9 cellular contexts compared by ENCODE assay signal in genomic region chr11:72078477-72078876, GRCh38. TPM values are rescaled to one million over a fixed set of nuclear protein-coding genes. Genes with fewer than 3 reads are reported as not detected.
DNase-seq lines count a peak whose midpoint lies in the region; ATAC-seq and TF ChIP-seq lines count a peak whose summit lies in the region.
"Had no signal": no experiment of that assay in that cellular context is flagged by ENCODE, and none has a peak within 500 bp of the region (broad histone marks: within the 10 kb centered on the region; RNA-seq: fewer than 3 reads in every experiment).

No MANE protein-coding gene starts in this region.

- H3K9me2 ChIP-seq in PC-3 (replicated peaks; ENCODE audit: low read length) = no peaks in the 10 kb centered on the region

- H3K79me2 ChIP-seq in DND-41 (ENCODE audit: insufficient read depth, low read length) = peaks cover 66% of the 10 kb centered on the region
- peaks cover 66% of the 10 kb centered on the region for H3K79me2 ChIP-seq in PC-3 (ENCODE audit: low read length)

- POLR2A ChIA-PET in PC-3 (lab: Charles Lee; ENCODE audit: unreplicated experiment) = interaction anchor here (0.6 to 0.9 kb wide), 2 partner anchors 39 to 65 kb away, joined by 4 to 5 read pairs; no protein-coding TSS in a partner anchor

- no peak for TF ChIP-seq CTCF in DND-41 (IDR thresholded peaks at IDR 0.05; ENCODE audit: borderline replicate concordance, extremely low read depth, low read length, poor library complexity, severe bottlenecking)
- no peak for TF ChIP-seq CTCF in PC-3 (conservative IDR thresholded peaks at IDR 0.05; ENCODE audit: low read depth, low read length)
- no peak for TF ChIP-seq CTCF in endothelial cell (IDR thresholded peaks at IDR 0.05; ENCODE audit: unreplicated experiment)
- no peak for TF ChIP-seq CTCF in osteocyte (IDR thresholded peaks at IDR 0.05)

- H3K27me3 Mint-ChIP-seq in endothelial cell (ENCODE audit: unreplicated experiment) = peaks cover 8% of the 10 kb centered on the region
- H3K27me3 Mint-ChIP-seq in osteocyte (ENCODE audit: unreplicated experiment) = no peaks in the 10 kb centered on the region

- H3K27me3 ChIP-seq in DND-41 (ENCODE audit: insufficient read depth, low read length, poor library complexity) = no peaks in the 10 kb centered on the region
- no peaks in the 10 kb centered on the region for H3K27me3 ChIP-seq in PC-3 (ENCODE audit: low read length)

- H3K36me3 ChIP-seq in DND-41 (ENCODE audit: insufficient read depth, low read length) (peaks cover 20% of the 10 kb centered on the region), PC-3 (ENCODE audit: low read depth, low read length) (no peaks in the 10 kb centered on the region; the same call in 1 of the 2 replicates)

- H3K4me3 Mint-ChIP-seq in endothelial cell (ENCODE audit: unreplicated experiment) = peak overlapping the region; percentile 78
- peak overlapping the region; percentile 88 for H3K4me3 Mint-ChIP-seq in osteocyte (ENCODE audit: unreplicated experiment)

- H3K27ac Mint-ChIP-seq in endothelial cell (ENCODE audit: unreplicated experiment) (peak overlapping the region; percentile 87), osteocyte (ENCODE audit: unreplicated experiment) (peak overlapping the region; percentile 46)

- H3K9me3 Mint-ChIP-seq in endothelial cell (ENCODE audit: unreplicated experiment) (no peaks in the 10 kb centered on the region), osteocyte (ENCODE audit: unreplicated experiment) (no peaks in the 10 kb centered on the region)

- peak overlapping the region; percentile 38; the same call in 1 of the 2 replicates for H3K27ac ChIP-seq in DND-41 (ENCODE audit: low read length)
- peak overlapping the region; percentile 2; the same call in 1 of the 2 replicates for H3K27ac ChIP-seq in PC-3 (ENCODE audit: low read length)
- no peak overlapping the region for H3K27ac ChIP-seq in substantia nigra (ENCODE audit: low read depth, low read length, poor library complexity, severe bottlenecking)

- H3K36me3 Mint-ChIP-seq in endothelial cell (ENCODE audit: low read depth, unreplicated experiment) = peaks cover 4% of the 10 kb centered on the region
- peaks cover 4% of the 10 kb centered on the region for H3K36me3 Mint-ChIP-seq in osteocyte (ENCODE audit: unreplicated experiment)

- H2AFZ ChIP-seq in DND-41 (ENCODE audit: low read depth, low read length) (no peak overlapping the region), PC-3 (ENCODE audit: low read length) (peak overlapping the region; percentile 5)

- peak overlapping the region; percentile 95 for H3K4me2 ChIP-seq in DND-41 (ENCODE audit: insufficient read depth, low read length)
- H3K4me2 ChIP-seq in PC-3 (ENCODE audit: low read length) = peak overlapping the region; percentile 81

- DNase-seq in DND-41 (no peak), PC-3 (peak; percentile 49), endothelial cell (ENCODE audit: low spot score) (no peak), osteocyte (ENCODE audit: extremely low spot score, unreplicated experiment) (no peak), substantia nigra (lab: John Stamatoyannopoulos, UW) (no peak), NCI-H187 (lab: John Stamatoyannopoulos, UW) (no peak), NCI-H1436 (lab: John Stamatoyannopoulos, UW) (no peak)

- H4K20me1 ChIP-seq in DND-41 (ENCODE audit: insufficient read depth, low read length) (peaks cover 27% of the 10 kb centered on the region), PC-3 (ENCODE audit: low read length) (peaks cover 12% of the 10 kb centered on the region; the same call in 1 of the 2 replicates)

- BruUV-seq in PC-3 (replicated peaks; lab: Mats Ljungman, UMichigan) = TSS peak; percentile 31

- H3K4me1 ChIP-seq in DND-41 (ENCODE audit: insufficient read depth, low read length) = peaks cover 36% of the 10 kb centered on the region
- peaks cover 32% of the 10 kb centered on the region for H3K4me1 ChIP-seq in PC-3 (ENCODE audit: insufficient read depth, low read length)

- intact Hi-C loops in PC-3 (cut with micrococcal nuclease) = no loop called here

- H3K9ac ChIP-seq in DND-41 (ENCODE audit: low read depth, low read length) (peak overlapping the region; percentile 81; the same call in 1 of the 2 replicates), PC-3 (ENCODE audit: low read length) (peak overlapping the region; percentile 78)

- no peak for ATAC-seq in DND-41 (ENCODE audit: insufficient read depth, low read depth)
- ATAC-seq in PC-3 = no peak
- ATAC-seq in HG03135 (IDR thresholded peaks at IDR 0.05; ENCODE audit: unreplicated experiment) = no peak

- H3K4me3 ChIP-seq in DND-41 (ENCODE audit: low read depth in 1 of 2, low read length in 2 of 2) = peak overlapping the region in 1 of 2 experiments; percentile 96; a peak in 2 of 4 replicates
- H3K4me3 ChIP-seq in PC-3 (ENCODE audit: low read length) = peak overlapping the region; percentile 86

- no peaks in the 10 kb centered on the region for H3F3A ChIP-seq in PC-3 (ENCODE audit: low read length, unreplicated experiment)

- H3K4me1 Mint-ChIP-seq in endothelial cell (ENCODE audit: unreplicated experiment) = peaks cover 34% of the 10 kb centered on the region
- peaks cover 30% of the 10 kb centered on the region for H3K4me1 Mint-ChIP-seq in osteocyte (ENCODE audit: unreplicated experiment)

- CTCF ChIA-PET in PC-3 (lab: Charles Lee) = interaction anchor here (1.2 kb wide), 2 partner anchors 12 to 53 kb away, joined by 7 to 8 read pairs; no protein-coding TSS in a partner anchor

- no peaks in the 10 kb centered on the region for H3K9me3 ChIP-seq in DND-41 (ENCODE audit: insufficient read depth, low read length, severe bottlenecking)
- no peaks in the 10 kb centered on the region for H3K9me3 ChIP-seq in PC-3 (ENCODE audit: low read length)

RNA-seq across cellular contexts. Expression of gene NUMA1, which starts 1.9 kb away (rescaled TPM):
- total RNA-seq in PC-3 (2014; rRNA removed) = 145 and 202 TPM in 2 replicates
- total RNA-seq in endothelial cell (ENCODE audit: unreplicated experiment) = 173 TPM
- total RNA-seq in osteocyte = 238 and 247 TPM in 2 replicates

RNA-seq across cellular contexts. Expression of gene LRRC51, which starts 2.2 kb away (rescaled TPM):
- 5.8 and 6.6 TPM in 2 replicates for total RNA-seq in PC-3 (2014; rRNA removed)
- 5.8 TPM for total RNA-seq in endothelial cell (ENCODE audit: unreplicated experiment)
- total RNA-seq in osteocyte = 9.1 and 10.9 TPM in 2 replicates

RNA-seq across cellular contexts. Expression of gene LAMTOR1, which starts 24.6 kb away (rescaled TPM):
- total RNA-seq in PC-3 (2014; rRNA removed) (160 and 169 TPM in 2 replicates), endothelial cell (ENCODE audit: unreplicated experiment) (105 TPM), osteocyte (95.4 and 96.8 TPM in 2 replicates)

RNA-seq across cellular contexts. Expression of gene TOMT, which starts 27.2 kb away (rescaled TPM):
- total RNA-seq in PC-3 (2014; rRNA removed) (not detected in 2 replicates), endothelial cell (ENCODE audit: unreplicated experiment) (not detected), osteocyte (not detected in 2 replicates)
- total RNA-seq: glomerular endothelial cell had no signal

RNA-seq across cellular contexts. Expression of gene ANAPC15, which starts 34.0 kb away (rescaled TPM):
- total RNA-seq in PC-3 (2014; rRNA removed) = 65.4 and 68.8 TPM in 2 replicates
- total RNA-seq in endothelial cell (ENCODE audit: unreplicated experiment) = 36.5 TPM
- 32.1 and 32.3 TPM in 2 replicates for total RNA-seq in osteocyte
